14 cellular contexts compared by ENCODE assay signal in genomic region chr6:149284904-149285303, GRCh38. TPM values are rescaled to one million over a fixed set of nuclear protein-coding genes. Genes with fewer than 3 reads are reported as not detected.
DNase-seq lines count a peak whose midpoint lies in the region; ATAC-seq and TF ChIP-seq lines count a peak whose summit lies in the region.
"Had no signal": no experiment of that assay in that cellular context is flagged by ENCODE, and none has a peak within 500 bp of the region (broad histone marks: within the 10 kb centered on the region; RNA-seq: fewer than 3 reads in every experiment).

No MANE protein-coding gene starts in this region.

- DNase-seq in natural killer cell treated with Interleukin-12 subunit alpha and Interleukin-12 subunit beta and Interleukin-15 and Interleukin-18, amount 100 ng/mL, for 72 hours (ENCODE audit: low spot score), result no peak
- no peak for DNase-seq in natural killer cell
- DNase-seq in activated naive CD8-positive, alpha-beta T cell treated with anti-CD3 and anti-CD28 coated beads, Interleukin-2, amount 50 U/mL, for 24 hours, result no peak
- no peak for DNase-seq in WTC11 (ENCODE audit: low spot score)
- no peak for DNase-seq in SIG-M5 (lab: John Stamatoyannopoulos, UW)
- DNase-seq: activated gamma-delta T cell; CD8-positive, alpha-beta T cell; immature natural killer cell; NCI-H1417; NCI-H524; stimulated activated CD4-positive, alpha-beta T cell treated with anti-CD3 and anti-CD28 coated beads, Interleukin-12 subunit alpha, Interleukin-12 subunit beta, amount 100 ng/mL, for 4 hours; thyroid gland had no signal

- H3K9me3 ChIP-seq in OCI-LY3 (ENCODE audit: insufficient read depth, low read length), result no peaks in the 10 kb centered on the region
- H3K9me3 ChIP-seq: thyroid gland had no signal

- peaks cover 1 to 3% of the 10 kb centered on the region in 2 donors for H3K27me3 Mint-ChIP-seq in natural killer cell treated with Interleukin-12 subunit alpha and Interleukin-12 subunit beta and Interleukin-15 and Interleukin-18, amount 100 ng/mL, for 72 hours
- H3K27me3 Mint-ChIP-seq in natural killer cell (ENCODE audit: low read depth in 2 of 2), result peaks cover 0 to 3% of the 10 kb centered on the region in 2 donors
- H3K27me3 Mint-ChIP-seq in activated naive CD8-positive, alpha-beta T cell treated with anti-CD3 and anti-CD28 coated beads, Interleukin-2, amount 50 U/mL, for 24 hours, result no peaks in the 10 kb centered on the region
- H3K27me3 Mint-ChIP-seq in WTC11 (ENCODE audit: low read depth), result peaks cover 2% of the 10 kb centered on the region

- H3K4me2 ChIP-seq in OCI-LY3 (ENCODE audit: low read length), result peak overlapping the region; percentile 11; the same call in 1 of the 2 replicates

- no peaks in the 10 kb centered on the region for H3K27me3 ChIP-seq in OCI-LY3 (ENCODE audit: low read depth, low read length)
- H3K27me3 ChIP-seq: thyroid gland had no signal

- H4K20me1 ChIP-seq in OCI-LY3 (ENCODE audit: insufficient read depth, low read length), result no peaks in the 10 kb centered on the region

- intact Hi-C loops in natural killer cell (cut with micrococcal nuclease), result no loop called here

- peak; percentile 48 to 75 for ATAC-seq in natural killer cell treated with Interleukin-12 subunit alpha and Interleukin-12 subunit beta and Interleukin-15 and Interleukin-18, amount 100 ng/mL, for 72 hours
- no peak for ATAC-seq in natural killer cell
- peak; percentile 89 for ATAC-seq in activated naive CD8-positive, alpha-beta T cell treated with anti-CD3 and anti-CD28 coated beads, Interleukin-2, amount 50 U/mL, for 24 hours
- no peak for ATAC-seq in WTC11
- ATAC-seq in HG02970 (IDR thresholded peaks at IDR 0.05; ENCODE audit: low FRiP score, unreplicated experiment), result no peak
- ATAC-seq: CD8-positive, alpha-beta T cell had no signal

- no peak overlapping the region for H3K4me3 Mint-ChIP-seq in natural killer cell treated with Interleukin-12 subunit alpha and Interleukin-12 subunit beta and Interleukin-15 and Interleukin-18, amount 100 ng/mL, for 72 hours
- H3K4me3 Mint-ChIP-seq in natural killer cell, result no peak overlapping the region
- H3K4me3 Mint-ChIP-seq in activated naive CD8-positive, alpha-beta T cell treated with anti-CD3 and anti-CD28 coated beads, Interleukin-2, amount 50 U/mL, for 24 hours, result no peak overlapping the region
- H3K4me3 Mint-ChIP-seq in WTC11, result no peak overlapping the region
- H3K4me3 Mint-ChIP-seq: CD8-positive, alpha-beta T cell; immature natural killer cell had no signal

- TF ChIP-seq CTCF in natural killer cell (IDR thresholded peaks at IDR 0.05) (no peak), OCI-LY3 (IDR thresholded peaks at IDR 0.05; ENCODE audit: low read depth, low read length) (no peak), WTC11 (IDR thresholded peaks at IDR 0.05) (no peak)

- H3K4me1 Mint-ChIP-seq in natural killer cell treated with Interleukin-12 subunit alpha and Interleukin-12 subunit beta and Interleukin-15 and Interleukin-18, amount 100 ng/mL, for 72 hours (ENCODE audit: low read depth in 2 of 2), result peaks cover 11 to 16% of the 10 kb centered on the region in 2 donors
- H3K4me1 Mint-ChIP-seq in natural killer cell, result no peaks in the 10 kb centered on the region
- peaks cover 22% of the 10 kb centered on the region for H3K4me1 Mint-ChIP-seq in activated naive CD8-positive, alpha-beta T cell treated with anti-CD3 and anti-CD28 coated beads, Interleukin-2, amount 50 U/mL, for 24 hours
- H3K4me1 Mint-ChIP-seq in WTC11, result 0 out of 2 replicates have a peak, but pooled peaks cover 4% of the 10 kb centered on the region
- H3K4me1 Mint-ChIP-seq: immature natural killer cell had no signal

- H3K27ac Mint-ChIP-seq in natural killer cell treated with Interleukin-12 subunit alpha and Interleukin-12 subunit beta and Interleukin-15 and Interleukin-18, amount 100 ng/mL, for 72 hours, result peak overlapping the region in 1 of 2 donors; percentile 4
- H3K27ac Mint-ChIP-seq in natural killer cell (no peak overlapping the region), WTC11 (no peak overlapping the region)
- no peak overlapping the region for H3K27ac Mint-ChIP-seq in activated naive CD8-positive, alpha-beta T cell treated with anti-CD3 and anti-CD28 coated beads, Interleukin-2, amount 50 U/mL, for 24 hours
- H3K27ac Mint-ChIP-seq: CD8-positive, alpha-beta T cell; immature natural killer cell had no signal

- no peak overlapping the region for H3K4me3 ChIP-seq in OCI-LY3 (ENCODE audit: low read length)
- H3K4me3 ChIP-seq: thyroid gland had no signal

- H3K36me3 ChIP-seq in OCI-LY3 (replicated peaks; ENCODE audit: low read depth, low read length), result no peaks in the 10 kb centered on the region
- H3K36me3 ChIP-seq: thyroid gland had no signal

- H3K9me3 Mint-ChIP-seq in natural killer cell treated with Interleukin-12 subunit alpha and Interleukin-12 subunit beta and Interleukin-15 and Interleukin-18, amount 100 ng/mL, for 72 hours, result no peaks in the 10 kb centered on the region
- H3K9me3 Mint-ChIP-seq in natural killer cell, result no peaks in the 10 kb centered on the region
- H3K9me3 Mint-ChIP-seq in activated naive CD8-positive, alpha-beta T cell treated with anti-CD3 and anti-CD28 coated beads, Interleukin-2, amount 50 U/mL, for 24 hours, result no peaks in the 10 kb centered on the region
- no peaks in the 10 kb centered on the region for H3K9me3 Mint-ChIP-seq in WTC11
- H3K9me3 Mint-ChIP-seq: CD8-positive, alpha-beta T cell; immature natural killer cell had no signal

- no peaks in the 10 kb centered on the region for H3K36me3 Mint-ChIP-seq in natural killer cell treated with Interleukin-12 subunit alpha and Interleukin-12 subunit beta and Interleukin-15 and Interleukin-18, amount 100 ng/mL, for 72 hours
- H3K36me3 Mint-ChIP-seq in natural killer cell, result no peaks in the 10 kb centered on the region
- no peaks in the 10 kb centered on the region for H3K36me3 Mint-ChIP-seq in activated naive CD8-positive, alpha-beta T cell treated with anti-CD3 and anti-CD28 coated beads, Interleukin-2, amount 50 U/mL, for 24 hours (ENCODE audit: low read depth)
- no peaks in the 10 kb centered on the region for H3K36me3 Mint-ChIP-seq in WTC11
- H3K36me3 Mint-ChIP-seq: CD8-positive, alpha-beta T cell; immature natural killer cell had no signal

- POLR2A ChIA-PET in WTC11 (lab: Charles Lee), result no interaction called here

- H3K79me2 ChIP-seq in OCI-LY3 (ENCODE audit: low read length), result no peaks in the 10 kb centered on the region

- no peak overlapping the region for H2AFZ ChIP-seq in OCI-LY3 (ENCODE audit: low read depth, low read length)

- CTCF ChIA-PET in WTC11 (lab: Charles Lee), result no interaction called here

- H3K9ac ChIP-seq in OCI-LY3 (ENCODE audit: low read length), result no peak overlapping the region

- peaks cover 9% of the 10 kb centered on the region for H3K4me1 ChIP-seq in OCI-LY3 (ENCODE audit: low read length)

- H3K27ac ChIP-seq in OCI-LY3 (ENCODE audit: low read length), result no peak overlapping the region
- H3K27ac ChIP-seq: thyroid gland had no signal

TF ChIP-seq in WTC11, 78 proteins besides CTCF, POLR2A, EP300 and RAD21:
- TF ChIP-seq JUN (CRISPR knock-in tag; IDR thresholded peaks at IDR 0.05) (no peak), FOXP1 (CRISPR knock-in tag; IDR thresholded peaks at IDR 0.05; ENCODE audit: borderline replicate concordance) (no peak), PRRX2 (CRISPR knock-in tag; IDR thresholded peaks at IDR 0.05) (no peak), SP1 (CRISPR knock-in tag; conservative IDR thresholded peaks at IDR 0.05) (no peak), RELA (CRISPR knock-in tag; IDR thresholded peaks at IDR 0.05; ENCODE audit: borderline replicate concordance) (no peak), SOX15 (CRISPR knock-in tag; IDR thresholded peaks at IDR 0.05) (no peak)

RNA-seq across cellular contexts. Expression of gene TAB2, which starts 32.6 kb away (rescaled TPM):
- total RNA-seq in natural killer cell treated with Interleukin-12 subunit alpha and Interleukin-12 subunit beta and Interleukin-15 and Interleukin-18, amount 100 ng/mL, for 72 hours, result 100 to 1,000 TPM; 101 TPM
- 10 to 100 TPM; 65.7 to 74.9 (median 68.9) TPM for total RNA-seq in natural killer cell
- 45.3 to 55.6 TPM (median 47.2 TPM) in 3 replicates for total RNA-seq in WTC11 (2021)

Comparison
In these comparisons a context has a peak if more than half of its experiments do, and no peak if none do; other contexts are left out.
1. ATAC-seq: peak in natural killer cell treated with Interleukin-12 subunit alpha and Interleukin-12 subunit beta and Interleukin-15 and Interleukin-18, amount 100 ng/mL, for 72 hours (2 of 2) and activated naive CD8-positive, alpha-beta T cell treated with anti-CD3 and anti-CD28 coated beads, Interleukin-2, amount 50 U/mL, for 24 hours (single experiment); none in natural killer cell (0 of 3), WTC11 (single experiment) and HG02970 (single experiment).